Comparison of ENCODE assay signal across 2 cellular contexts in genomic region chr7:122893486-122893885, GRCh38.
TF ChIP-seq lines count a peak whose summit lies in the region.

No MANE protein-coding gene starts in this region.

TF ChIP-seq in HepG2, 621 proteins besides CTCF, POLR2A, EP300 and RAD21:
- no peak for TF ChIP-seq ZMYM4 (CRISPR knock-in tag; IDR thresholded peaks at IDR 0.05)
- no peak for TF ChIP-seq DNMT1 (CRISPR knock-in tag; IDR thresholded peaks at IDR 0.05)
- peak; percentile 1 to 54; a peak in 2 of 4 replicates for TF ChIP-seq MAFK (conservative IDR thresholded peaks at IDR 0.05 in 1 of 2, IDR thresholded peaks at IDR 0.05 in 1 of 2; ENCODE audit: low read length in 2 of 2)
- peak; percentile 25; the same call in 1 of the 2 replicates for TF ChIP-seq MAFF (IDR thresholded peaks at IDR 0.05; ENCODE audit: low read depth, low read length)
- TF ChIP-seq, protein P1, sequence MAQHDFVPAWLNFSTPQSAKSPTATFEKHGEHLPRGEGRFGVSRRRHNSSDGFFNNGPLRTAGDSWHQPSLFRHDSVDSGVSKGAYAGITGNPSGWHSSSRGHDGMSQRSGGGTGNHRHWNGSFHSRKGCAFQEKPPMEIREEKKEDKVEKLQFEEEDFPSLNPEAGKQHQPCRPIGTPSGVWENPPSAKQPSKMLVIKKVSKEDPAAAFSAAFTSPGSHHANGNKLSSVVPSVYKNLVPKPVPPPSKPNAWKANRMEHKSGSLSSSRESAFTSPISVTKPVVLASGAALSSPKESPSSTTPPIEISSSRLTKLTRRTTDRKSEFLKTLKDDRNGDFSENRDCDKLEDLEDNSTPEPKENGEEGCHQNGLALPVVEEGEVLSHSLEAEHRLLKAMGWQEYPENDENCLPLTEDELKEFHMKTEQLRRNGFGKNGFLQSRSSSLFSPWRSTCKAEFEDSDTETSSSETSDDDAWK (CRISPR knock-in tag; IDR thresholded peaks at IDR 0.05): no peak
- TF ChIP-seq PREB (CRISPR knock-in tag; IDR thresholded peaks at IDR 0.05): no peak
- no peak for TF ChIP-seq TAF15 (IDR thresholded peaks at IDR 0.05; ENCODE audit: low read depth, low read length, poor library complexity, severe bottlenecking)

TF ChIP-seq in K562, 482 proteins besides CTCF, POLR2A, EP300 and RAD21:
- TF ChIP-seq KDM5B (IDR thresholded peaks at IDR 0.05; ENCODE audit: insufficient replicate concordance, low read depth, low read length) (no peak), ZNF316 (IDR thresholded peaks at IDR 0.05) (0 out of 2 replicates have a peak, but pooled peaks have one; percentile 23)
